In genomic region chr22:31631381-31631780, GRCh38 we compare ENCODE assay signal across 9 cellular contexts. TPM values are rescaled to one million over a fixed set of nuclear protein-coding genes. Genes with fewer than 3 reads are reported as not detected.
DNase-seq lines count a peak whose midpoint lies in the region; FAIRE-seq and TF ChIP-seq lines count a peak whose summit lies in the region.
"Had no signal": no experiment of that assay in that cellular context is flagged by ENCODE, and none has a peak within 500 bp of the region (broad histone marks: within the 10 kb centered on the region; RNA-seq: fewer than 3 reads in every experiment).

No MANE protein-coding gene starts in this region.

- no peak for FAIRE-seq in H54 (lab: Jason Lieb, UNC)

- BruUV-seq in A673 (replicated peaks; lab: Mats Ljungman, UMichigan) = no TSS peak
- BruUV-seq in MCF 10A (replicated peaks; lab: Mats Ljungman, UMichigan) = no TSS peak

- H3K27me3 ChIP-seq in A673 (replicated peaks; ENCODE audit: insufficient read depth, low read depth, low read length, poor library complexity) (no peaks in the 10 kb centered on the region), HUES64 (ENCODE audit: insufficient read depth, low read length) (no peaks in the 10 kb centered on the region), mucosa of rectum (ENCODE audit: control insufficient read depth in 2 of 2, insufficient read depth in 2 of 2, low read length in 2 of 2) (no peaks in the 10 kb centered on the region)
- H3K27me3 ChIP-seq: SJSA1 had no signal

- TF ChIP-seq CTCF in A673 (conservative IDR thresholded peaks at IDR 0.05; ENCODE audit: low read depth, low read length) (no peak), MCF 10A (IDR thresholded peaks at IDR 0.05; ENCODE audit: unreplicated experiment) (no peak)

- DNase-seq in A673 (ENCODE audit: low spot score) = no peak
- DNase-seq in MCF 10A (ENCODE audit: unreplicated experiment) = no peak
- DNase-seq in NCI-H2081 (lab: John Stamatoyannopoulos, UW) = no peak
- no peak for DNase-seq in H54 (ENCODE audit: insufficient read length, low spot score)
- no peak for DNase-seq in NCI-H2029 (lab: John Stamatoyannopoulos, UW)
- no peak for DNase-seq in KG1 (lab: John Stamatoyannopoulos, UW)

- H3K9ac ChIP-seq in HUES64 (ENCODE audit: low read depth, low read length) (peak overlapping the region; percentile 86), mucosa of rectum (ENCODE audit: low read depth in 1 of 2, low read length in 2 of 2) (no peak overlapping the region)

- H3K4me3 Mint-ChIP-seq in MCF 10A (ENCODE audit: unreplicated experiment) = peak overlapping the region; percentile 75

- intact Hi-C loops in A673 (cut with micrococcal nuclease; ENCODE audit: unreplicated experiment) (loop anchor here (10.0 kb wide), 1 partner anchor 177 kb away; no protein-coding TSS in a partner anchor), MCF 10A (cut with micrococcal nuclease) (loop anchor here (5.0 to 10.0 kb wide), 2 partner anchors 74 to 287 kb away; partner anchors contain the start of gene PATZ1)

- H3K9me3 ChIP-seq in A673 (ENCODE audit: low read depth, low read length, poor library complexity, severe bottlenecking) (no peaks in the 10 kb centered on the region), HUES64 (ENCODE audit: insufficient read depth, low read depth, low read length) (no peaks in the 10 kb centered on the region), mucosa of rectum (ENCODE audit: control insufficient read depth in 2 of 2, low read length in 2 of 2) (no peaks in the 10 kb centered on the region)
- H3K9me3 ChIP-seq: SJSA1 had no signal

- H3K4me1 Mint-ChIP-seq in MCF 10A (ENCODE audit: insufficient read depth, unreplicated experiment) = peaks cover 24% of the 10 kb centered on the region

- H3K36me3 Mint-ChIP-seq in MCF 10A (ENCODE audit: insufficient read depth, unreplicated experiment) = peaks cover 50% of the 10 kb centered on the region

- H3K4me1 ChIP-seq in A673 (ENCODE audit: insufficient read depth, low read length, poor library complexity, severe bottlenecking) = peaks cover 5% of the 10 kb centered on the region
- H3K4me1 ChIP-seq in HUES64 (ENCODE audit: insufficient read depth, low read length) = peaks cover 13% of the 10 kb centered on the region
- H3K4me1 ChIP-seq in mucosa of rectum (ENCODE audit: control insufficient read depth in 2 of 2, insufficient read depth in 2 of 2, low read length in 2 of 2) = peaks cover 26 to 36% of the 10 kb centered on the region in 2 donors

- H3K27ac Mint-ChIP-seq in MCF 10A (ENCODE audit: low read depth, unreplicated experiment) = no peak overlapping the region

- H3K27ac ChIP-seq in A673 (ENCODE audit: low read depth, low read length, poor library complexity, severe bottlenecking) (peak overlapping the region; percentile 92), HUES64 (ENCODE audit: low read depth, low read length) (no peak overlapping the region), mucosa of rectum (ENCODE audit: low read depth in 2 of 2, low read length in 2 of 2) (peak overlapping the region in 1 of 2 donors; percentile 76)

- CTCF ChIA-PET in A673 (lab: Charles Lee) (interaction anchor here (0.6 kb wide), 1 partner anchor 202 kb away, joined by 4 read pairs; no protein-coding TSS in a partner anchor), MCF 10A (lab: Yijun Ruan, JAX) (interaction anchor here (0.5 to 1.3 kb wide), 6 partner anchors 11 to 1430 kb away, joined by 3 to 4 read pairs (median 3); no protein-coding TSS in a partner anchor)

- WGBS in HUES64 = 73% methylated on average over 9 of the region's 9 CpGs

- H3K36me3 ChIP-seq in A673 (ENCODE audit: insufficient read depth, low read length, poor library complexity, severe bottlenecking) (peaks cover 3% of the 10 kb centered on the region), HUES64 (ENCODE audit: insufficient read depth, low read length) (no peaks in the 10 kb centered on the region; the same call in 1 of the 2 replicates), mucosa of rectum (ENCODE audit: control insufficient read depth in 2 of 2, insufficient read depth in 2 of 2, low read length in 2 of 2) (peaks cover 0 to 3% of the 10 kb centered on the region in 2 donors)

- H3K4me3 ChIP-seq in A673 (ENCODE audit: low read depth, low read length, poor library complexity, severe bottlenecking) = peak overlapping the region; percentile 75
- peak overlapping the region; percentile 92 for H3K4me3 ChIP-seq in HUES64 (ENCODE audit: low read length)
- peak overlapping the region; percentile 67 to 76 for H3K4me3 ChIP-seq in mucosa of rectum (ENCODE audit: low read length in 2 of 2)

- H3K27me3 Mint-ChIP-seq in MCF 10A (ENCODE audit: insufficient read depth, unreplicated experiment) = no peaks in the 10 kb centered on the region

- no peak for TF ChIP-seq POLR2A in H54 (IDR thresholded peaks at IDR 0.05; ENCODE audit: low read depth, low read length)

- POLR2A ChIA-PET in A673 (lab: Charles Lee; ENCODE audit: low non-redundant PET) (interaction anchor here (0.6 kb wide), 1 partner anchor 19 kb away, joined by 3 read pairs; no protein-coding TSS in a partner anchor), MCF 10A (lab: Yijun Ruan, JAX) (interaction anchor here (1.3 to 4.2 kb wide), 4 partner anchors 13 to 195 kb away, joined by 4 to 32 read pairs (median 9); partner anchors contain the start of gene PISD)

- no peaks in the 10 kb centered on the region for H3K9me3 Mint-ChIP-seq in MCF 10A (ENCODE audit: unreplicated experiment)

RNA-seq across cellular contexts. Expression of gene PISD, which starts 30.6 kb away (rescaled TPM):
- total RNA-seq in A673 (2021) (39.0 and 40.8 TPM in 2 replicates), MCF 10A (2022) (38.3 and 48.2 TPM in 2 replicates)
- polyA plus RNA-seq in HUES64 (2013, experiment 1 of 2) = 26.4 TPM
- polyA plus RNA-seq in HUES64 (2013, experiment 2 of 2) = 27.4 TPM
